Comparison of ENCODE assay signal across 17 cellular contexts in the genomic region with DNA sequence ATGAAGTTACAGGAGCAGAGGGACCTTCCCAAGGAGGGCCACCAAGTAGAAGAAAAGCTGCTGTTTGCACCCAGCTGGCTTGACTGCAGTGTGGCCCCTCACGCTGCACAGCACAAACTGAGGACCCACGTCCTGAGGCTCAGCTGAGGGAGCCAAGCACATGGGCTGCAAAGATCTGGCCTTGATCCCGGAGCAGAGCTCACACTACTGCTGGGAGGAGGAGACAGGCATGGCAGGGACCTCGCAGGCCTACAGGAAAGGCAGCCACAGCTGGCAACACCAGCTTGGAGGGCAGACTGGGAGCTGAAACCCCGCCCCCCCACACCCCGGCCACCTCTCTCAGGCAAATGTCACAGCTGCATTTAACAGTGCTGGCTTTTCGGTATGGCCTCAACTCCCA. TPM values are rescaled to one million over a fixed set of nuclear protein-coding genes. Genes with fewer than 3 reads are reported as not detected.
A peak's percentile ranks its signal among the peaks of the same experiment; 100 is the strongest.
DNase-seq lines count a peak whose midpoint lies in the region; ATAC-seq and TF ChIP-seq lines count a peak whose summit lies in the region.
"Had no signal": no experiment of that assay in that cellular context is flagged by ENCODE, and none has a peak within 500 bp of the region (broad histone marks: within the 10 kb centered on the region; RNA-seq: fewer than 3 reads in every experiment).

No MANE protein-coding gene starts in this region.

- H3K4me1 ChIP-seq in sigmoid colon, result peaks cover 0 to 36% (median 32%) of the 10 kb centered on the region in 4 donors
- H3K4me1 ChIP-seq in gastroesophageal sphincter, result peaks cover 0 to 70% (median 29%) of the 10 kb centered on the region in 3 donors

- H3K27ac Mint-ChIP-seq in effector memory CD8-positive, alpha-beta T cell, result peak overlapping the region in 1 of 2 donors; percentile 68
- H3K27ac Mint-ChIP-seq: HFFc6 had no signal

- H3K9me3 ChIP-seq in sigmoid colon (no peaks in the 10 kb centered on the region), gastroesophageal sphincter (no peaks in the 10 kb centered on the region)

- peaks cover 45% of the 10 kb centered on the region for H3K36me3 Mint-ChIP-seq in effector memory CD8-positive, alpha-beta T cell (ENCODE audit: insufficient read depth)

- TF ChIP-seq EP300 in sigmoid colon (IDR thresholded peaks at IDR 0.05) (no peak), gastroesophageal sphincter (IDR thresholded peaks at IDR 0.05) (no peak)

- H3K27me3 Mint-ChIP-seq in effector memory CD8-positive, alpha-beta T cell, result no peaks in the 10 kb centered on the region
- H3K27me3 Mint-ChIP-seq: CD4-positive, CD25-positive, alpha-beta regulatory T cell had no signal

- H3K4me3 Mint-ChIP-seq in effector memory CD8-positive, alpha-beta T cell, result no peak overlapping the region
- H3K4me3 Mint-ChIP-seq: CD4-positive, CD25-positive, alpha-beta regulatory T cell; HFFc6 had no signal

- peaks cover 6 to 15% of the 10 kb centered on the region in 2 donors for H3K4me1 Mint-ChIP-seq in effector memory CD8-positive, alpha-beta T cell (ENCODE audit: low read depth in 2 of 2)

- H3K27ac ChIP-seq in coronary artery, result peak overlapping the region in 1 of 2 donors; percentile 16
- peak overlapping the region in 1 of 4 donors; percentile 5 for H3K27ac ChIP-seq in sigmoid colon
- H3K27ac ChIP-seq in gastroesophageal sphincter, result peak overlapping the region in 1 of 4 donors; percentile 21

- H3K4me3 ChIP-seq in coronary artery (no peak overlapping the region), sigmoid colon (no peak overlapping the region), gastroesophageal sphincter (no peak overlapping the region)

- peaks cover 0 to 1% (median 0%) of the 10 kb centered on the region in 4 donors for H3K36me3 ChIP-seq in sigmoid colon
- peaks cover 0 to 23% of the 10 kb centered on the region in 2 donors for H3K36me3 ChIP-seq in gastroesophageal sphincter

- H3K27me3 ChIP-seq in sigmoid colon (no peaks in the 10 kb centered on the region), gastroesophageal sphincter (no peaks in the 10 kb centered on the region)

- peak; percentile 63 for DNase-seq in NCI-H1694 (lab: John Stamatoyannopoulos, UW)
- DNase-seq in coronary artery (ENCODE audit: low spot score), result peak; percentile 73
- peak; percentile 48 for DNase-seq in left lobe of liver (ENCODE audit: low spot score)
- DNase-seq in sigmoid colon, result peak; percentile 69
- DNase-seq in effector memory CD8-positive, alpha-beta T cell, result no peak
- DNase-seq: activated gamma-delta T cell treated with Interleukin-2 at 50 U/mL for 16 hours; CD4-positive, CD25-positive, alpha-beta regulatory T cell; DND-41; HFFc6; Kasumi-1; NCI-H1436; NCI-H526; OCI-M1; stimulated activated CD4-positive, alpha-beta T cell treated with anti-CD3 and anti-CD28 coated beads, Interleukin-12 subunit alpha, Interleukin-12 subunit beta, amount 100 ng/mL, for 4 hours; SW 1271 had no signal

- intact Hi-C loops in sigmoid colon (cut with DNase I), result no loop called here

- WGBS in sigmoid colon, 2 donors, result 79 to 84% methylated on average over 7 of the region's 7 CpGs
- 20% methylated on average over 1 of the region's 7 CpGs; no CpG with 5 or more reads in 1 of the 2 donors for WGBS in gastroesophageal sphincter (ENCODE audit: low coverage in 1 of 2), 2 donors

- TF ChIP-seq POLR2A in sigmoid colon (IDR thresholded peaks at IDR 0.05) (no peak), gastroesophageal sphincter (IDR thresholded peaks at IDR 0.05) (no peak)

- TF ChIP-seq CTCF in coronary artery (IDR thresholded peaks at IDR 0.05) (no peak), sigmoid colon (IDR thresholded peaks at IDR 0.05) (no peak), gastroesophageal sphincter (IDR thresholded peaks at IDR 0.05) (no peak)

- H3K9me3 Mint-ChIP-seq in effector memory CD8-positive, alpha-beta T cell, result no peaks in the 10 kb centered on the region
- H3K9me3 Mint-ChIP-seq: HFFc6 had no signal

- ATAC-seq in left lobe of liver (peak; percentile 8), GM19397 (IDR thresholded peaks at IDR 0.05; ENCODE audit: unreplicated experiment) (no peak), gastroesophageal sphincter (no peak)
- no peak for ATAC-seq in effector memory CD8-positive, alpha-beta T cell (replicated peaks)

RNA-seq across cellular contexts. Expression of a gene that starts 39.7 kb away (rescaled TPM):
- total RNA-seq in left lobe of liver, result 6.7 TPM
- total RNA-seq in sigmoid colon, result 1 to 10 TPM; 4.1 to 9.0 (median 6.9) TPM
- polyA plus RNA-seq in sigmoid colon, result 1 to 10 TPM; 3.0 to 7.7 (median 4.6) TPM
- total RNA-seq in gastroesophageal sphincter, result 10 to 100 TPM in 3 of 4 donors, 1 to 10 TPM in 1; 8.8 to 21.3 (median 11.8) TPM

Comparison
In these comparisons a context has a peak if more than half of its experiments do, and no peak if none do; other contexts are left out.
1. DNase-seq: peak in NCI-H1694 (single experiment), coronary artery (single experiment), left lobe of liver (single experiment) and sigmoid colon (single experiment); none in effector memory CD8-positive, alpha-beta T cell (0 of 3).